ENCODE assay signal across 1 cellular context in genomic region chr2:96120991-96121390, GRCh38.
TF ChIP-seq lines count a peak whose summit lies in the region.

No MANE protein-coding gene starts in this region.

TF ChIP-seq in GM12878, 131 proteins besides CTCF, POLR2A, EP300 and RAD21:
- TF ChIP-seq SMAD5 (IDR thresholded peaks at IDR 0.05; ENCODE audit: low read depth) (no peak), MYC (IDR thresholded peaks at IDR 0.05; ENCODE audit: insufficient read depth, insufficient read length, insufficient replicate concordance, low read length, severe bottlenecking) (no peak), BMI1 (IDR thresholded peaks at IDR 0.05; ENCODE audit: borderline replicate concordance) (no peak), CHD1 (IDR thresholded peaks at IDR 0.05; ENCODE audit: low read depth, low read length) (no peak), NFIC (IDR thresholded peaks at IDR 0.05; ENCODE audit: low read depth, low read length) (no peak), REST (IDR thresholded peaks at IDR 0.05; ENCODE audit: low read depth, low read length) (no peak), POU2F2 (IDR thresholded peaks at IDR 0.05; ENCODE audit: borderline replicate concordance, low read depth, low read length) (no peak), MTA2 (IDR thresholded peaks at IDR 0.05; ENCODE audit: low read depth) (no peak), SPI1 (IDR thresholded peaks at IDR 0.05; ENCODE audit: borderline replicate concordance, insufficient read depth, low read depth, low read length) (no peak), ZNF622 (IDR thresholded peaks at IDR 0.05) (no peak)
